In the genomic region with DNA sequence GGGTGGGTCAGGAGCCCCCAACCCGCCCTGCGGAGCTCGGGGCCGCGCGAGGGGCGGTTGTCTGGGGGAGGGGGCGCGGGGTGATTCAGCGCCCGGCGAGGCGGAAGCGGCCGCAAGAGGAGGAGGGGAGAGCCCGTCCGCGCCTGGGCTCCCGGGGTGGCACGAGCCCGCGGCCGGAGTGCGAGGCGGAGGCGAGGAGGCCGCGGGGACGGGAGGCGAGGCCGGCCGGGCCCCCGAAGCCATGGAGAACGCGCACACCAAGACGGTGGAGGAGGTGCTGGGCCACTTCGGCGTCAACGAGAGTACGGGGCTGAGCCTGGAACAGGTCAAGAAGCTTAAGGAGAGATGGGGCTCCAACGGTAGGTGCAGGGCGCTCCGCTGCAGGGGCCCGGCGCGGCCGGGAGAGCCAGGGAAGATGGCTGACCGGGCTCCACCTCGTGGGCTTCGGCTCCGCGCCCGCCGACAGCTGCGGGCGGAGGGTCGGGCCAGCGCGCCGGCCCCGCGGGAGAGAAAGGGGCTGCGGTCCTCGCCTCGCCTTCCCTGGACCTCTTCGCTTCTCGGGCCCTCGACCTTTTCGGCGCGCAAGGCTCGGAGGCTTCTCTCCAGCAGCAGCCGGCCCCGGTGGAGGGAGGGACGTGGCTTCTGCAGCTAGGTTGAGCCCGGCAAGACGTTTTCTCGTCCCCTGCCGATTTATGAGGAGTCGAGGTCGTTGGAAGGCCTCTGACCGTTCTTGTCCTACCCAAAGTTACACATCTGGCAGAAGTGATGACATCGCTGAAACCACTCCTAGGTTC, we compare ENCODE assay signal across 8 cellular contexts. TPM values are rescaled to one million over a fixed set of nuclear protein-coding genes. Genes with fewer than 3 reads are reported as not detected.
DNase-seq lines count a peak whose midpoint lies in the region; ATAC-seq, FAIRE-seq and TF ChIP-seq lines count a peak whose summit lies in the region.

No MANE protein-coding gene starts in this region.

- DNase-seq in H54 (ENCODE audit: insufficient read length, low spot score) (no peak), left colon (peak; percentile 41 to 63), NCI-H1694 treated with DMSO at 0.1 percent for 48 hours (lab: John Stamatoyannopoulos, UW) (no peak)
- DNase-seq in central memory CD8-positive, alpha-beta T cell (ENCODE audit: low spot score in 2 of 2): peak; percentile 14 to 33
- peak; percentile 28 to 43 for DNase-seq in stimulated activated CD4-positive, alpha-beta T cell treated with anti-CD3 and anti-CD28 coated beads, Interleukin-2, amount 100 ng/mL, for 48 hours

- H3K9me3 ChIP-seq in Loucy (ENCODE audit: insufficient read depth, low read depth, low read length): no peaks in the 10 kb centered on the region

- H2AFZ ChIP-seq in Loucy (ENCODE audit: low read length): 0 out of 2 replicates have a peak overlapping the region, but pooled peaks have one; percentile 39

- H4K20me1 ChIP-seq in Loucy (ENCODE audit: insufficient read depth, low read length, poor library complexity, severe bottlenecking): peaks cover 48% of the 10 kb centered on the region

- FAIRE-seq in H54 (lab: Jason Lieb, UNC): no peak

- H3K36me3 Mint-ChIP-seq in central memory CD8-positive, alpha-beta T cell (ENCODE audit: insufficient read depth): peaks cover 22% of the 10 kb centered on the region

- no peak for TF ChIP-seq CTCF in Loucy (conservative IDR thresholded peaks at IDR 0.05; ENCODE audit: low read length)

- 0 out of 2 replicates have a peak, but pooled peaks cover 3% of the 10 kb centered on the region for H3K36me3 ChIP-seq in Loucy (ENCODE audit: insufficient read depth, low read length)

- TF ChIP-seq POLR2A in GM15510 (IDR thresholded peaks at IDR 0.05; ENCODE audit: borderline replicate concordance, extremely low read depth, insufficient read length): peak; percentile 33
- TF ChIP-seq POLR2A in H54 (IDR thresholded peaks at IDR 0.05; ENCODE audit: low read depth, low read length): peak; percentile 49

- H3K4me2 ChIP-seq in Loucy (ENCODE audit: low read depth, low read length, poor library complexity, severe bottlenecking): peak overlapping the region; percentile 95

- H3K9me3 Mint-ChIP-seq in central memory CD8-positive, alpha-beta T cell: no peaks in the 10 kb centered on the region

- no peaks in the 10 kb centered on the region for H3K9me2 ChIP-seq in Loucy (replicated peaks; ENCODE audit: low read depth, low read length)

- 0 out of 2 replicates have a peak, but pooled peaks cover 3% of the 10 kb centered on the region for H3F3A ChIP-seq in Loucy (ENCODE audit: low read depth)

- H3K4me1 ChIP-seq in Loucy (ENCODE audit: insufficient read depth, low read length, poor library complexity, severe bottlenecking): peaks cover 54% of the 10 kb centered on the region

- no peaks in the 10 kb centered on the region for H3K27me3 Mint-ChIP-seq in central memory CD8-positive, alpha-beta T cell

- H3K79me2 ChIP-seq in Loucy (ENCODE audit: insufficient read depth, low read length): peaks cover 52% of the 10 kb centered on the region

- peak overlapping the region; percentile 98 for H3K27ac Mint-ChIP-seq in central memory CD8-positive, alpha-beta T cell (ENCODE audit: low read depth)

- intact Hi-C loops in left colon (cut with DNase I, micrococcal nuclease): no loop called here

- H3K4me3 ChIP-seq in Loucy (ENCODE audit: low read length, poor library complexity, severe bottlenecking): peak overlapping the region; percentile 89

- peak; percentile 27 to 30 for ATAC-seq in activated CD4-positive, CD25-positive, alpha-beta regulatory T cell treated with anti-CD3 and anti-CD28 coated beads, Interleukin-2, amount 50 U/mL, for 24 hours
- peak; percentile 29 for ATAC-seq in central memory CD8-positive, alpha-beta T cell (replicated peaks; ENCODE audit: extremely low read depth, poor library complexity, severe bottlenecking)
- ATAC-seq in left colon: peak; percentile 58

- H3K4me3 Mint-ChIP-seq in central memory CD8-positive, alpha-beta T cell: peak overlapping the region; percentile 93

- H3K9ac ChIP-seq in Loucy (ENCODE audit: low read depth, low read length, poor library complexity, severe bottlenecking): peak overlapping the region; percentile 91

- no peaks in the 10 kb centered on the region for H3K27me3 ChIP-seq in Loucy (ENCODE audit: insufficient read depth, low read length, poor library complexity, severe bottlenecking)

- peaks cover 46% of the 10 kb centered on the region for H3K4me1 Mint-ChIP-seq in central memory CD8-positive, alpha-beta T cell

RNA-seq across cellular contexts. Expression of a gene that starts 0.7 kb away (rescaled TPM):
- 100 to 1,000 TPM; 248 to 279 TPM for total RNA-seq in left colon

Comparison
In these comparisons a context has a peak if more than half of its experiments do, and no peak if none do; other contexts are left out.
1. DNase-seq: peak in central memory CD8-positive, alpha-beta T cell (2 of 2), left colon (2 of 2) and stimulated activated CD4-positive, alpha-beta T cell treated with anti-CD3 and anti-CD28 coated beads, Interleukin-2, amount 100 ng/mL, for 48 hours (2 of 2); none in H54 (single experiment) and NCI-H1694 treated with DMSO at 0.1 percent for 48 hours (single experiment).
2. Peak in every context shown above with its lines, with median percentiles within 50 percentile points of each other: ATAC-seq.